Comparison of ENCODE assay signal across 1 cellular context in genomic region chr18:49639643-49640361, GRCh38.
A peak's percentile ranks its signal among the peaks of the same experiment; 100 is the strongest.
TF ChIP-seq lines count a peak whose summit lies in the region.

No MANE protein-coding gene starts in this region.

TF ChIP-seq in HepG2, 621 proteins besides CTCF, POLR2A, EP300 and RAD21 (continued from another document):
- TF ChIP-seq ZBTB4 (CRISPR knock-in tag; IDR thresholded peaks at IDR 0.05; ENCODE audit: borderline replicate concordance) (0 out of 2 replicates have a peak, but pooled peaks have one; percentile 58), RORA (CRISPR knock-in tag; IDR thresholded peaks at IDR 0.05) (no peak), ZNF883 (CRISPR knock-in tag; IDR thresholded peaks at IDR 0.05; ENCODE audit: not compliant biosample characterization) (peak; percentile 21), ZNF354B (CRISPR knock-in tag; IDR thresholded peaks at IDR 0.05) (no peak), ZNF556 (CRISPR knock-in tag; IDR thresholded peaks at IDR 0.05; ENCODE audit: borderline replicate concordance) (no peak), HINFP (CRISPR knock-in tag; IDR thresholded peaks at IDR 0.05; ENCODE audit: low read depth) (no peak), POLR2AphosphoS5 (IDR thresholded peaks at IDR 0.05; ENCODE audit: low read depth, low read length) (no peak), ZSCAN25 (CRISPR knock-in tag; IDR thresholded peaks at IDR 0.05) (no peak), TCF12 (IDR thresholded peaks at IDR 0.05) (no peak), TCF12 (CRISPR knock-in tag; IDR thresholded peaks at IDR 0.05) (no peak), ZNF550 (CRISPR knock-in tag; IDR thresholded peaks at IDR 0.05; ENCODE audit: borderline replicate concordance) (0 out of 2 replicates have a peak, but pooled peaks have one; percentile 81), ZNF891 (CRISPR knock-in tag; IDR thresholded peaks at IDR 0.05) (0 out of 2 replicates have a peak, but pooled peaks have one; percentile 15), SOX13 (IDR thresholded peaks at IDR 0.05) (no peak), SOX13 (CRISPR knock-in tag; conservative IDR thresholded peaks at IDR 0.05 in 1 of 2, IDR thresholded peaks at IDR 0.05 in 1 of 2) (no peak), ZNF713 (CRISPR knock-in tag; IDR thresholded peaks at IDR 0.05) (no peak), HDAC1 (CRISPR knock-in tag; IDR thresholded peaks at IDR 0.05) (no peak), ZNF18 (CRISPR knock-in tag; IDR thresholded peaks at IDR 0.05; ENCODE audit: insufficient replicate concordance) (no peak), MLX (CRISPR knock-in tag; IDR thresholded peaks at IDR 0.05) (no peak), ZNF777 (CRISPR knock-in tag; IDR thresholded peaks at IDR 0.05) (0 out of 2 replicates have a peak, but pooled peaks have one; percentile 29), ZNF232 (CRISPR knock-in tag; IDR thresholded peaks at IDR 0.05; ENCODE audit: borderline replicate concordance) (no peak), SALL1 (CRISPR knock-in tag; IDR thresholded peaks at IDR 0.05) (no peak), ZNF318 (CRISPR knock-in tag; IDR thresholded peaks at IDR 0.05) (no peak), ZNF383 (CRISPR knock-in tag; IDR thresholded peaks at IDR 0.05; ENCODE audit: borderline replicate concordance) (no peak), ZNF350 (CRISPR knock-in tag; IDR thresholded peaks at IDR 0.05; ENCODE audit: borderline replicate concordance, low read depth) (no peak), GTF2F1 (IDR thresholded peaks at IDR 0.05; ENCODE audit: low read length) (no peak), ZNF326 (CRISPR knock-in tag; IDR thresholded peaks at IDR 0.05; ENCODE audit: borderline replicate concordance) (no peak), ZFP41 (CRISPR knock-in tag; IDR thresholded peaks at IDR 0.05; ENCODE audit: borderline replicate concordance) (no peak), ZNF335 (CRISPR knock-in tag; IDR thresholded peaks at IDR 0.05) (no peak), ZNF138 (CRISPR knock-in tag; IDR thresholded peaks at IDR 0.05; ENCODE audit: low read depth) (no peak), ZNF264 (CRISPR knock-in tag; IDR thresholded peaks at IDR 0.05) (no peak), MED8 (CRISPR knock-in tag; IDR thresholded peaks at IDR 0.05; ENCODE audit: insufficient replicate concordance) (no peak), ZNF557 (CRISPR knock-in tag; IDR thresholded peaks at IDR 0.05) (no peak), DR1 (CRISPR knock-in tag; IDR thresholded peaks at IDR 0.05) (no peak), MAFG (CRISPR knock-in tag; IDR thresholded peaks at IDR 0.05) (peak; percentile 66)
